ENCODE assay signal across 18 cellular contexts in genomic region chr6:138502546-138502945, GRCh38. TPM values are rescaled to one million over a fixed set of nuclear protein-coding genes. Genes with fewer than 3 reads are reported as not detected.
DNase-seq lines count a peak whose midpoint lies in the region; TF ChIP-seq lines count a peak whose summit lies in the region.
"Had no signal": no experiment of that assay in that cellular context is flagged by ENCODE, and none has a peak within 500 bp of the region (broad histone marks: within the 10 kb centered on the region; RNA-seq: fewer than 3 reads in every experiment).

No MANE protein-coding gene starts in this region.

- intact Hi-C loops in thyroid gland (cut with DNase I): no loop called here

- H4K20me1 ChIP-seq in hepatocyte (ENCODE audit: insufficient read depth, poor library complexity, severe bottlenecking): no peaks in the 10 kb centered on the region
- H4K20me1 ChIP-seq: BLaER1 treated with 17β-estradiol and CSF1 and Interleukin-3, amounts not matched to agents 10 nM and 100 nM had no signal

- H3K27ac ChIP-seq in 22Rv1 (peak overlapping the region; percentile 98), hepatocyte (peak overlapping the region; percentile 91), mucosa of rectum (ENCODE audit: low read depth in 2 of 2, low read length in 2 of 2) (peak overlapping the region; percentile 87 to 90), thyroid gland (no peak overlapping the region)
- H3K27ac ChIP-seq: BLaER1 treated with 17β-estradiol and CSF1 and Interleukin-3, amounts not matched to agents 10 nM and 100 nM had no signal

- H3K4me1 ChIP-seq in hepatocyte (ENCODE audit: insufficient read depth) (peaks cover 44% of the 10 kb centered on the region), mucosa of rectum (ENCODE audit: control insufficient read depth in 2 of 2, insufficient read depth in 2 of 2, low read length in 2 of 2) (peaks cover 25 to 50% of the 10 kb centered on the region in 2 donors), thyroid gland (no peaks in the 10 kb centered on the region)
- H3K4me1 ChIP-seq: BE2C had no signal

- no peak overlapping the region for H3K4me3 ChIP-seq in hepatocyte
- H3K4me3 ChIP-seq in mucosa of rectum (ENCODE audit: low read length in 2 of 2): no peak overlapping the region
- H3K4me3 ChIP-seq in thyroid gland (replicated peaks in 1 of 3): no peak overlapping the region
- H3K4me3 ChIP-seq: A549; BLaER1 treated with 17β-estradiol and CSF1 and Interleukin-3, amounts not matched to agents 10 nM and 100 nM; GM23338 had no signal

- TF ChIP-seq CTCF in 22Rv1 (IDR thresholded peaks at IDR 0.05): no peak
- no peak for TF ChIP-seq CTCF in hepatocyte (IDR thresholded peaks at IDR 0.05; ENCODE audit: poor library complexity)
- no peak for TF ChIP-seq CTCF in thyroid gland (IDR thresholded peaks at IDR 0.05)

- peak overlapping the region; percentile 61 for H3K4me2 ChIP-seq in hepatocyte
- H3K4me2 ChIP-seq: BLaER1 treated with 17β-estradiol and CSF1 and Interleukin-3, amounts not matched to agents 10 nM and 100 nM; GM23338 had no signal

- no peak overlapping the region for H2AFZ ChIP-seq in hepatocyte
- H2AFZ ChIP-seq: GM23338 had no signal

- H3K9me2 ChIP-seq in hepatocyte (replicated peaks; ENCODE audit: insufficient read depth): no peaks in the 10 kb centered on the region

- H3K36me3 ChIP-seq in hepatocyte (replicated peaks; ENCODE audit: insufficient read depth, low read depth): no peaks in the 10 kb centered on the region
- no peaks in the 10 kb centered on the region for H3K36me3 ChIP-seq in mucosa of rectum (ENCODE audit: control insufficient read depth in 2 of 2, insufficient read depth in 2 of 2, low read length in 2 of 2)
- H3K36me3 ChIP-seq in thyroid gland: no peaks in the 10 kb centered on the region
- H3K36me3 ChIP-seq: BE2C; BLaER1 treated with 17β-estradiol and CSF1 and Interleukin-3, amounts not matched to agents 10 nM and 100 nM had no signal

- no peaks in the 10 kb centered on the region for H3K27me3 ChIP-seq in hepatocyte
- no peaks in the 10 kb centered on the region for H3K27me3 ChIP-seq in mucosa of rectum (ENCODE audit: control insufficient read depth in 2 of 2, insufficient read depth in 2 of 2, low read length in 2 of 2)
- H3K27me3 ChIP-seq in thyroid gland: no peaks in the 10 kb centered on the region
- H3K27me3 ChIP-seq: BE2C; BLaER1 treated with 17β-estradiol and CSF1 and Interleukin-3, amounts not matched to agents 10 nM and 100 nM had no signal

- no peaks in the 10 kb centered on the region for H3K9me3 ChIP-seq in hepatocyte (ENCODE audit: low read depth)
- no peaks in the 10 kb centered on the region for H3K9me3 ChIP-seq in mucosa of rectum (ENCODE audit: control insufficient read depth in 2 of 2, low read length in 2 of 2)
- H3K9me3 ChIP-seq in thyroid gland: no peaks in the 10 kb centered on the region
- H3K9me3 ChIP-seq: A549; BE2C; BLaER1 treated with 17β-estradiol and CSF1 and Interleukin-3, amounts not matched to agents 10 nM and 100 nM had no signal

- no peak for TF ChIP-seq POLR2A in thyroid gland (IDR thresholded peaks at IDR 0.05)

- 96% methylated on average over 3 of the region's 3 CpGs for WGBS in hepatocyte (ENCODE audit: low lambda C conversion rate, missing lambda C conversion rate)
- 95 to 96% methylated on average over 3 of the region's 3 CpGs for WGBS in thyroid gland, 2 donors

- peaks cover 49% of the 10 kb centered on the region for H3K79me2 ChIP-seq in hepatocyte

- no peak for DNase-seq in hepatocyte (ENCODE audit: low spot score)
- DNase-seq in RPMI8226: no peak
- no peak for DNase-seq in thyroid gland
- no peak for DNase-seq in amygdala (lab: John Stamatoyannopoulos, UW)
- DNase-seq: 8988T; ACHN; AML-193; BE2C; CD4-positive, alpha-beta T cell; CD8-positive, alpha-beta memory T cell; DMS153; DND-41; H9 had no signal

- no peak overlapping the region for H3K9ac ChIP-seq in mucosa of rectum (ENCODE audit: low read depth in 1 of 2, low read length in 2 of 2)
- H3K9ac ChIP-seq: BLaER1 treated with 17β-estradiol and CSF1 and Interleukin-3, amounts not matched to agents 10 nM and 100 nM had no signal

RNA-seq across cellular contexts. Expression of gene NHSL1, which starts 3.3 kb away (rescaled TPM):
- total RNA-seq in hepatocyte (58.0 and 58.3 TPM in 2 replicates), thyroid gland (10 to 100 TPM in 2 of 4 donors, 1 to 10 TPM in 2; 5.0 to 13.9 (median 8.6) TPM)
- 39.0 and 43.7 TPM in 2 replicates for polyA plus RNA-seq in hepatocyte
- polyA plus RNA-seq: CD8-positive, alpha-beta memory T cell had no signal

Comparison
In these comparisons a context has a peak if more than half of its experiments do, and no peak if none do; other contexts are left out.
1. H3K27ac ChIP-seq: peak in 22Rv1 (single experiment), hepatocyte (single experiment) and mucosa of rectum (2 of 2); none in thyroid gland (0 of 3).